ENCODE assay signal across 8 cellular contexts in the genomic region with DNA sequence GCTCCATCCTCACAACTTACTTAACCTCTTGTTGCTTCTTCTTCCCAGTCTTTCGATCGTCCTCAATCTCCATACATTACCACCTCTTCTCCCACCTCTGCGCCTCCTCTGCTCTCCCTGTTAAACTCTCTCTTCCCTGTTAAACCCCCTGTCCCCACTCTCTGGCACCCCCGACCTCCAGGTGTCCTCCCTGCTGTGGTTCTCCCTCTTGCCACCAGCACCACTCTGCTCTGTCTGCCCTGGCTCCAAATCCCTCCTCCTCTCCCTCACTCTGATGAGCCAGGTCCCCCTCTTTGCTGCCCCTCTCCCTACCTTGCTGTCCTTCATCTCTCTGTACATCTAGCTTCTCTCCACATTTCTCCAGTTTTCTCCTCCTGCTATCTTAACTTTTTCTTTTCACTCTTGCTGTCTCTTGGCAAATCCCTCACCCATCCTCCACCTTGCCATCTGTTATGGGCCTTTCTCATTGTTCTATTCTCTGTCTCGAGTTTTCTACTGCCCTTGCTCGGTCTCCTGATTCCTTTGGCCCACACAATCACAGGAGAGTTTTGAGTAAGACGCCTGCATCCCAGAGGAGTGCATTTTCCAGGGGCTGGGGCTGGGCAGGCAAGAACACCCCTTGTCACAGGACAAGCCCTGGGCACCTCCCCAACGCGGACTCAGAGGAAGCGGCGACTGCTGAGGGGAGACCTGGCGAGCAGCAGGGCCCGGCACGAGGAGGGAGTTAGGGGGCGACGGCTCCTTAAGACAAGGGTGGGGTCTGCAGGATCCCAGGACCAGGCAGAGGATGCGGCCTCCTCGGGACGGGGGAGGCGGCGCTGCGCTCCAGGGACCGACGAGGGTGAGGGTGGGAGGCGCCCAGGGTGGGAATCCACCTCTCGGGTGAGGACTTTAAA. TPM values are rescaled to one million over a fixed set of nuclear protein-coding genes. Genes with fewer than 3 reads are reported as not detected.
DNase-seq lines count a peak whose midpoint lies in the region; ATAC-seq and TF ChIP-seq lines count a peak whose summit lies in the region.

No MANE protein-coding gene starts in this region.

- ATAC-seq in GM21786 (IDR thresholded peaks at IDR 0.05; ENCODE audit: unreplicated experiment) (no peak), GM21717 (IDR thresholded peaks at IDR 0.05; ENCODE audit: unreplicated experiment) (no peak), HG03095 (IDR thresholded peaks at IDR 0.05; ENCODE audit: unreplicated experiment) (no peak)

- no peaks in the 10 kb centered on the region for H3K27me3 Mint-ChIP-seq in mesothelial cell of epicardium (ENCODE audit: low read depth)

- H3K36me3 ChIP-seq in effector memory CD4-positive, alpha-beta T cell (ENCODE audit: control insufficient read depth, insufficient read depth, low read length), result no peaks in the 10 kb centered on the region

- peaks cover 12% of the 10 kb centered on the region for H3K4me1 ChIP-seq in effector memory CD4-positive, alpha-beta T cell (ENCODE audit: control insufficient read depth, insufficient read depth, low read length, poor library complexity, severe bottlenecking)

- DNase-seq in stimulated activated CD4-positive, alpha-beta T cell treated with anti-CD3 and anti-CD28 coated beads, Interleukin-4, amount 100 ng/mL, for 1 hour, result peak; percentile 2
- DNase-seq in stimulated activated CD4-positive, alpha-beta T cell treated with anti-CD3 and anti-CD28 coated beads, Interleukin-4, amount 100 ng/mL, for 24 hours, result no peak
- no peak for DNase-seq in effector memory CD4-positive, alpha-beta T cell
- DNase-seq in mesothelial cell of epicardium (ENCODE audit: low spot score in 2 of 2, unreplicated experiment in 2 of 2) (peak; percentile 21 to 54), NCI-H187 (lab: John Stamatoyannopoulos, UW) (no peak)

- H3K4me3 Mint-ChIP-seq in mesothelial cell of epicardium, result peak overlapping the region; percentile 90

- peaks cover 6% of the 10 kb centered on the region for H3K9me3 Mint-ChIP-seq in mesothelial cell of epicardium

- H3K27ac ChIP-seq in effector memory CD4-positive, alpha-beta T cell (ENCODE audit: insufficient read depth, low read length, poor library complexity, severe bottlenecking), result no peak overlapping the region

- H3K27me3 ChIP-seq in effector memory CD4-positive, alpha-beta T cell (replicated peaks; ENCODE audit: control insufficient read depth, insufficient read depth, low read length, poor library complexity, severe bottlenecking), result no peaks in the 10 kb centered on the region

- H3K27ac Mint-ChIP-seq in mesothelial cell of epicardium, result peak overlapping the region; percentile 97

- peaks cover 15% of the 10 kb centered on the region for H3K36me3 Mint-ChIP-seq in mesothelial cell of epicardium

- no peak for TF ChIP-seq CTCF in mesothelial cell of epicardium (IDR thresholded peaks at IDR 0.05; ENCODE audit: unreplicated experiment)

- H3K4me3 ChIP-seq in effector memory CD4-positive, alpha-beta T cell (ENCODE audit: insufficient read depth, low read depth, low read length, poor library complexity, severe bottlenecking), result peak overlapping the region; percentile 49

- no peaks in the 10 kb centered on the region for H3K9me3 ChIP-seq in effector memory CD4-positive, alpha-beta T cell (ENCODE audit: control insufficient read depth, low read length)

- H3K4me1 Mint-ChIP-seq in mesothelial cell of epicardium, result peaks cover 16% of the 10 kb centered on the region

RNA-seq across cellular contexts. Expression of a gene that starts 21.4 kb away (rescaled TPM):
- total RNA-seq in mesothelial cell of epicardium, result 0.13 TPM in 1 of 3 replicates, not detected in the others

RNA-seq across cellular contexts. Expression of a gene that starts 29.7 kb away (rescaled TPM):
- total RNA-seq in mesothelial cell of epicardium, result 14.8 to 16.8 TPM (median 15.7 TPM) in 3 replicates

RNA-seq across cellular contexts. Expression of a gene that starts 52.2 kb away (rescaled TPM):
- not detected in 3 replicates for total RNA-seq in mesothelial cell of epicardium

Comparison
In these comparisons a context has a peak if more than half of its experiments do, and no peak if none do; other contexts are left out.
1. DNase-seq: peak in stimulated activated CD4-positive, alpha-beta T cell treated with anti-CD3 and anti-CD28 coated beads, Interleukin-4, amount 100 ng/mL, for 1 hour (single experiment) and mesothelial cell of epicardium (2 of 2); none in stimulated activated CD4-positive, alpha-beta T cell treated with anti-CD3 and anti-CD28 coated beads, Interleukin-4, amount 100 ng/mL, for 24 hours (single experiment), effector memory CD4-positive, alpha-beta T cell (0 of 3) and NCI-H187 (0 of 2).